Comparison of ENCODE assay signal across 8 cellular contexts in the genomic region with DNA sequence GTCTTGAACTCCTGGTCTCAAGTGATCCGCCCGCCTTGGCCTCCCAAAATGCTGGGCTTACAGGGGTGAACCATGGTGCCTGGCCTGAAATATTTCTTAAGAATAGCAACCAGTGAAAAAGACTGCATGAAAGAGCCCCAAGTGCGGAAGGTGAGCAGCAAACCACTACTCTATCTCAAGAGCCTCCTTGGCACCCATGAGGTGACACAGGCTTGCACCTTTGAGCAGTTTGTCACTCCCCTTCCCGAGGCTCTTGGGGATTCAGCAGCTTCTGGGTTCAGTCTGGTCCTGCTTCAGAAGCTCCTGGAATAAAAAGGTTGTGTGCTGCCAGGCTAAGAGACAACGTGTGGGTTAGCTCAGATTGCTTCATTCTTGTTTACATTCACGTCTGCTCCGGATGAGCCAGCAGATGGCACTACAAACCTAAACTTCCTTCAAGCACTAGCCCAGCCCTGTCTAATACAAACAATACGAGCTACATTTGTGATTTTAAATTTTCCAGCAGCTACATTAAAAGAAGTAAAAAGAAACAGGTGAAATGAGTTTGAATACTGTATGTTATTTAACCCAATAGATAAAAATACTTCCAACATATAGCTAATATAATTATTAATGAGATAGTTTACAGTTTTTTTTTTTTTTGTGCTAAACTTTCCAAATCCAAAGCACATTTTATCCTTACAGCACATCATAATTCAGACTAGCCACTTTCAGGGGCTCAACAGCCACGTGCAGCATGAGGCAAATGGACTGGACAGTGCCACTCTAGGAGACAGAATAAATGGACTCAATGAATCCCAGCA. TPM values are rescaled to one million over a fixed set of nuclear protein-coding genes. Genes with fewer than 3 reads are reported as not detected.
DNase-seq lines count a peak whose midpoint lies in the region; ATAC-seq and TF ChIP-seq lines count a peak whose summit lies in the region.

No MANE protein-coding gene starts in this region.

- BruUV-seq in HCT116 (replicated peaks; lab: Mats Ljungman, UMichigan), result no TSS peak

- peak overlapping the region; percentile 71 for H3K27ac Mint-ChIP-seq in activated naive CD8-positive, alpha-beta T cell treated with anti-CD3 and anti-CD28 coated beads, Interleukin-2, amount 50 U/mL, for 24 hours

- peak; percentile 67 to 82 (median 81) for TF ChIP-seq CTCF in HCT116 (IDR thresholded peaks at IDR 0.05 in 2 of 3, conservative IDR thresholded peaks at IDR 0.05 in 1 of 3; ENCODE audit: borderline replicate concordance in 1 of 3, insufficient read depth in 1 of 3, low read depth in 2 of 3, low read length in 2 of 3)
- TF ChIP-seq CTCF in heart left ventricle (IDR thresholded peaks at IDR 0.05), result peak; percentile 46 to 81 (median 70)

- RAD21 ChIA-PET in HCT116 (lab: Charles Lee; ENCODE audit: low non-redundant PET in 1 of 2, low total read pairs in 2 of 2, uncharacterized antibody in 2 of 2, unreplicated experiment in 2 of 2), result interaction anchor here (0.8 to 2.3 kb wide), 9 partner anchors 48 to 539 kb away, joined by 3 to 22 read pairs (median 4); no protein-coding TSS in a partner anchor

- H3K4me3 Mint-ChIP-seq in activated naive CD8-positive, alpha-beta T cell treated with anti-CD3 and anti-CD28 coated beads, Interleukin-2, amount 50 U/mL, for 24 hours, result no peak overlapping the region

- H3K9ac ChIP-seq in HCT116 (ENCODE audit: low read length), result no peak overlapping the region

- no peaks in the 10 kb centered on the region for H3K27me3 Mint-ChIP-seq in activated naive CD8-positive, alpha-beta T cell treated with anti-CD3 and anti-CD28 coated beads, Interleukin-2, amount 50 U/mL, for 24 hours

- TF ChIP-seq POLR2A in HCT116 (IDR thresholded peaks at IDR 0.05; ENCODE audit: borderline replicate concordance, extremely low read depth, insufficient read depth, insufficient read length) (no peak), heart left ventricle (IDR thresholded peaks at IDR 0.05) (no peak), GM18505 (IDR thresholded peaks at IDR 0.05; ENCODE audit: borderline replicate concordance, extremely low read depth, insufficient read depth, insufficient read length) (no peak)

- no peaks in the 10 kb centered on the region for H3K9me3 Mint-ChIP-seq in activated naive CD8-positive, alpha-beta T cell treated with anti-CD3 and anti-CD28 coated beads, Interleukin-2, amount 50 U/mL, for 24 hours

- no peaks in the 10 kb centered on the region for H3K9me2 ChIP-seq in HCT116 (ENCODE audit: insufficient read depth)

- H3K27me3 ChIP-seq in HCT116 (ENCODE audit: insufficient read depth, low read length) (no peaks in the 10 kb centered on the region), heart left ventricle (no peaks in the 10 kb centered on the region)

- H3K36me3 Mint-ChIP-seq in activated naive CD8-positive, alpha-beta T cell treated with anti-CD3 and anti-CD28 coated beads, Interleukin-2, amount 50 U/mL, for 24 hours (ENCODE audit: low read depth), result peaks cover 81% of the 10 kb centered on the region

- ATAC-seq in HCT116 (peak; percentile 97), heart left ventricle (peak; percentile 83 to 92 (median 90)), GM18505 (IDR thresholded peaks at IDR 0.05; ENCODE audit: unreplicated experiment) (no peak)
- peak; percentile 56 for ATAC-seq in activated naive CD8-positive, alpha-beta T cell treated with anti-CD3 and anti-CD28 coated beads, Interleukin-2, amount 50 U/mL, for 24 hours

- H3K4me1 ChIP-seq in HCT116 (ENCODE audit: control insufficient read depth in 1 of 2, insufficient read depth in 2 of 2, low read length in 2 of 2) (no peaks in the 10 kb centered on the region), heart left ventricle (peaks cover 0 to 8% (median 0%) of the 10 kb centered on the region in 12 donors)

- H3K27ac ChIP-seq in HCT116 (ENCODE audit: low read depth, low read length) (no peak overlapping the region), heart left ventricle (no peak overlapping the region)

- WGBS in heart left ventricle, 4 donors, result 34 to 38% (median 35%) methylated on average over 9 of the region's 9 CpGs

- no peaks in the 10 kb centered on the region for H3K36me3 ChIP-seq in HCT116 (ENCODE audit: control insufficient read depth in 1 of 2, insufficient read depth in 2 of 2, low read length in 2 of 2)
- H3K36me3 ChIP-seq in heart left ventricle, result peaks cover 0 to 11% (median 0%) of the 10 kb centered on the region in 9 donors

- no peak overlapping the region for H3K4me3 ChIP-seq in HCT116 (replicated peaks in 1 of 2; ENCODE audit: low read depth in 1 of 2, low read length in 2 of 2)
- no peak overlapping the region for H3K4me3 ChIP-seq in heart left ventricle

- no peaks in the 10 kb centered on the region for H4K20me1 ChIP-seq in HCT116 (ENCODE audit: insufficient read depth)

- intact Hi-C loops in HCT116 (cut with micrococcal nuclease), result loop anchor here (1.0 to 10.0 kb wide), 6 partner anchors 238 to 632 kb away; no protein-coding TSS in a partner anchor
- intact Hi-C loops in heart left ventricle (cut with DNase I), result loop anchor here in 9 of 10 donors (1.0 to 10.0 kb wide), 6 partner anchors 354 to 539 kb away; a partner anchor contains a TSS

- H3K79me2 ChIP-seq in HCT116 (ENCODE audit: insufficient read depth, low read length), result no peaks in the 10 kb centered on the region

- TF ChIP-seq RAD21 in HCT116 (IDR thresholded peaks at IDR 0.05; ENCODE audit: low read depth), result peak; percentile 93

- no peak overlapping the region for H3K4me2 ChIP-seq in HCT116 (ENCODE audit: low read length)

- H2AFZ ChIP-seq in HCT116 (ENCODE audit: low read depth, low read length, poor library complexity, severe bottlenecking), result no peak overlapping the region

- peak; percentile 83 for DNase-seq in ELR (ENCODE audit: low read depth)
- peak; percentile 68 for DNase-seq in HCT116 (ENCODE audit: low read depth, low spot score)
- peak; percentile 63 for DNase-seq in NCI-H1417 treated with DMSO at 0.1 percent for 48 hours (lab: John Stamatoyannopoulos, UW)
- peak; percentile 12 to 66 for DNase-seq in SW 1271 (lab: John Stamatoyannopoulos, UW)
- peak; percentile 47 for DNase-seq in activated naive CD8-positive, alpha-beta T cell treated with anti-CD3 and anti-CD28 coated beads, Interleukin-2, amount 50 U/mL, for 24 hours
- DNase-seq in heart left ventricle, result peak in 4 of 5 donors; percentile 56 to 60 (median 59)
- DNase-seq in renal cortical epithelial cell (ENCODE audit: low read depth), result peak; percentile 80

- H3K9me3 ChIP-seq in HCT116 (ENCODE audit: control insufficient read depth in 1 of 2, insufficient read depth in 1 of 2, low read depth in 1 of 2, low read length in 2 of 2) (no peaks in the 10 kb centered on the region), heart left ventricle (peaks cover 0 to 4% (median 0%) of the 10 kb centered on the region in 12 donors)

- POLR2A ChIA-PET in HCT116 (lab: Charles Lee), result interaction anchor here (0.8 kb wide), 1 partner anchor 536 kb away, joined by 3 read pairs; no protein-coding TSS in a partner anchor

- CTCF ChIA-PET in HCT116 (lab: Charles Lee), result interaction anchor here (0.5 to 4.9 kb wide), 39 partner anchors 8 to 659 kb away, joined by 3 to 165 read pairs (median 4); no protein-coding TSS in a partner anchor

- H3K4me1 Mint-ChIP-seq in activated naive CD8-positive, alpha-beta T cell treated with anti-CD3 and anti-CD28 coated beads, Interleukin-2, amount 50 U/mL, for 24 hours, result peaks cover 50% of the 10 kb centered on the region

TF ChIP-seq in HCT116, 20 proteins besides CTCF, POLR2A, EP300 and RAD21:
- TF ChIP-seq, protein P1, sequence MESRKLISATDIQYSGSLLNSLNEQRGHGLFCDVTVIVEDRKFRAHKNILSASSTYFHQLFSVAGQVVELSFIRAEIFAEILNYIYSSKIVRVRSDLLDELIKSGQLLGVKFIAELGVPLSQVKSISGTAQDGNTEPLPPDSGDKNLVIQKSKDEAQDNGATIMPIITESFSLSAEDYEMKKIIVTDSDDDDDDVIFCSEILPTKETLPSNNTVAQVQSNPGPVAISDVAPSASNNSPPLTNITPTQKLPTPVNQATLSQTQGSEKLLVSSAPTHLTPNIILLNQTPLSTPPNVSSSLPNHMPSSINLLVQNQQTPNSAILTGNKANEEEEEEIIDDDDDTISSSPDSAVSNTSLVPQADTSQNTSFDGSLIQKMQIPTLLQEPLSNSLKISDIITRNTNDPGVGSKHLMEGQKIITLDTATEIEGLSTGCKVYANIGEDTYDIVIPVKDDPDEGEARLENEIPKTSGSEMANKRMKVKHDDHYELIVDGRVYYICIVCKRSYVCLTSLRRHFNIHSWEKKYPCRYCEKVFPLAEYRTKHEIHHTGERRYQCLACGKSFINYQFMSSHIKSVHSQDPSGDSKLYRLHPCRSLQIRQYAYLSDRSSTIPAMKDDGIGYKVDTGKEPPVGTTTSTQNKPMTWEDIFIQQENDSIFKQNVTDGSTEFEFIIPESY (IDR thresholded peaks at IDR 0.05; ENCODE audit: extremely low read depth, insufficient replicate concordance, low read length), result no peak
- peak; percentile 74 for TF ChIP-seq CEBPB (IDR thresholded peaks at IDR 0.05; ENCODE audit: low read depth)

RNA-seq across cellular contexts. Expression of a gene that starts 46.2 kb away (rescaled TPM):
- total RNA-seq in HCT116 (2021; ENCODE audit: unreplicated experiment) (not detected), heart left ventricle (not detected), renal cortical epithelial cell (not detected in 2 replicates)
- not detected in 2 replicates for polyA plus RNA-seq in HCT116 (2012)
- not detected for polyA plus RNA-seq in heart left ventricle
